Comparison of ENCODE assay signal across 31 cellular contexts in the genomic region with DNA sequence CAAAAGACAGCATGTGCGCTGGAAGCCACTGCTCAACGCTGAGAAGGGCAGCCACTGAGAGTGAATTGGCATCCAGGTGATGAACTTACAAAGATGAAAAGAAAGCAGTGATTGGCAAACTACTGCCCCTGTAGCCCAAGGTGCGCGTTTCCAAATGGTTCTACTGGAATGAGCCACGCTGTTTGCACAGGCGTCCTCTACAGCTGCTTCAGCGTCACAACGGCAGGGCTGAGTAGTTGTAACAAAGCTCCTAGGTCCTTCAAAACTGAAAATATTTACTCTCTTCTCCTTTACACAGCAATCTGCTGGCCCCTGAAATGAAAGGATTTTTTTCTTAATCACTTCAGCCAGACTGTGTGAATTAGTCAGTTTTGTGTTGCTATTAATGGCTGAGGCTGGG.
"Had no signal": no experiment of that assay in that cellular context is flagged by ENCODE, and none has a peak within 500 bp of the region (broad histone marks: within the 10 kb centered on the region; RNA-seq: fewer than 3 reads in every experiment).

No MANE protein-coding gene starts in this region.

- H3K9me3 ChIP-seq: adrenal gland, body of pancreas, esophagus muscularis mucosa, gastrocnemius medialis had no signal

- H3K27me3 Mint-ChIP-seq: activated CD4-positive, alpha-beta T cell treated with anti-CD3 and anti-CD28 coated beads, Interleukin-2, amount 10 ng/mL, durations not matched to agents 24 days and 14 days; activated CD8-positive, alpha-beta memory T cell treated with anti-CD3 and anti-CD28 coated beads, Interleukin-2, amount 10 ng/mL, durations not matched to agents 7 days and 5 days had no signal

- H3K4me3 ChIP-seq: adrenal gland, body of pancreas, esophagus muscularis mucosa, gastrocnemius medialis had no signal

- H3K9me3 Mint-ChIP-seq: activated CD4-positive, alpha-beta memory T cell treated with anti-CD3 and anti-CD28 coated beads for 36 hours; activated CD4-positive, alpha-beta T cell treated with anti-CD3 and anti-CD28 coated beads, Interleukin-2, amount 10 ng/mL, durations not matched to agents 24 days and 14 days; activated naive CD4-positive, alpha-beta T cell treated with anti-CD3 and anti-CD28 coated beads for 36 hours; activated naive CD4-positive, alpha-beta T cell treated with anti-CD3 and anti-CD28 coated beads, Interleukin-2, amount 50 U/mL, for 24 hours; activated naive CD8-positive, alpha-beta T cell treated with anti-CD3 and anti-CD28 coated beads for 36 hours; activated naive CD8-positive, alpha-beta T cell treated with anti-CD3 and anti-CD28 coated beads, Interleukin-2, amount 50 U/mL, for 24 hours; activated T-helper 1 cell treated with anti-CD3 and anti-CD28 coated beads, Interleukin-12 subunit alpha, Interleukin-12 subunit beta, Interleukin-2, Interleukin-4 antibody, amounts not matched to agents 30 ng/mL and 10 ng/mL and 1 ng/mL, durations not matched to agents 14 hours and 24 hours and 36 hours; activated T-helper 2 cell treated with anti-CD3 and anti-CD28 coated beads, Interferon-gamma antibody, Interleukin-2, Interleukin-4, amounts not matched to agents 10 μg/mL and 5 μg/mL and 100 μg/mL, durations not matched to agents 14 hours and 24 hours and 36 hours; effector memory CD8-positive, alpha-beta T cell had no signal

- H3K27ac ChIP-seq: adrenal gland, body of pancreas, esophagus muscularis mucosa, foreskin keratinocyte, gastrocnemius medialis had no signal

- H3K36me3 ChIP-seq: adrenal gland, esophagus muscularis mucosa, gastrocnemius medialis had no signal

- H3K27me3 ChIP-seq: adrenal gland, esophagus muscularis mucosa, foreskin keratinocyte had no signal

- ATAC-seq: activated CD4-positive, alpha-beta T cell treated with anti-CD3 and anti-CD28 coated beads for 36 hours; activated CD8-positive, alpha-beta memory T cell treated with anti-CD3 and anti-CD28 coated beads, Interleukin-2, amount 10 ng/mL, durations not matched to agents 7 days and 5 days; activated CD8-positive, alpha-beta T cell treated with anti-CD3 and anti-CD28 coated beads, Interleukin-2, amount 10 ng/mL, durations not matched to agents 7 days and 5 days; activated naive CD8-positive, alpha-beta T cell treated with anti-CD3 and anti-CD28 coated beads, Interleukin-2, amount 50 U/mL, for 24 hours; body of pancreas; effector memory CD8-positive, alpha-beta T cell; foreskin keratinocyte; gastrocnemius medialis had no signal

- H3K27ac Mint-ChIP-seq: activated CD4-positive, alpha-beta memory T cell treated with anti-CD3 and anti-CD28 coated beads for 36 hours; activated CD4-positive, alpha-beta T cell treated with anti-CD3 and anti-CD28 coated beads for 36 hours; activated CD4-positive, alpha-beta T cell treated with anti-CD3 and anti-CD28 coated beads, Interleukin-2, amount 10 ng/mL, durations not matched to agents 24 days and 14 days; activated CD8-positive, alpha-beta memory T cell treated with anti-CD3 and anti-CD28 coated beads, Interleukin-2, amount 10 ng/mL, durations not matched to agents 7 days and 5 days; activated CD8-positive, alpha-beta T cell treated with anti-CD3 and anti-CD28 coated beads, Interleukin-2, amount 10 ng/mL, durations not matched to agents 7 days and 5 days; activated naive CD4-positive, alpha-beta T cell treated with anti-CD3 and anti-CD28 coated beads for 36 hours; activated naive CD4-positive, alpha-beta T cell treated with anti-CD3 and anti-CD28 coated beads, Interleukin-2, amount 50 U/mL, for 24 hours; activated naive CD8-positive, alpha-beta T cell treated with anti-CD3 and anti-CD28 coated beads for 36 hours; activated naive CD8-positive, alpha-beta T cell treated with anti-CD3 and anti-CD28 coated beads, Interleukin-2, amount 50 U/mL, for 24 hours; activated T-helper 1 cell treated with anti-CD3 and anti-CD28 coated beads, Interleukin-12 subunit alpha, Interleukin-12 subunit beta, Interleukin-2, Interleukin-4 antibody, amounts not matched to agents 30 ng/mL and 10 ng/mL and 1 ng/mL, durations not matched to agents 14 hours and 24 hours and 36 hours; activated T-helper 2 cell treated with anti-CD3 and anti-CD28 coated beads, Interferon-gamma antibody, Interleukin-2, Interleukin-4, amounts not matched to agents 10 μg/mL and 5 μg/mL and 100 μg/mL, durations not matched to agents 14 hours and 24 hours and 36 hours; effector memory CD8-positive, alpha-beta T cell had no signal

- DNase-seq: activated CD4-positive, alpha-beta memory T cell treated with anti-CD3 and anti-CD28 coated beads for 36 hours; activated CD4-positive, alpha-beta T cell treated with anti-CD3 and anti-CD28 coated beads for 36 hours; activated CD4-positive, alpha-beta T cell treated with anti-CD3 and anti-CD28 coated beads, Interleukin-2, amount 10 ng/mL, durations not matched to agents 24 days and 14 days; activated CD4-positive, CD25-positive, alpha-beta regulatory T cell; activated CD4-positive, CD25-positive, alpha-beta regulatory T cell treated with anti-CD3 and anti-CD28 coated beads, Interleukin-2, amount 50 U/mL, for 72 hours; activated CD8-positive, alpha-beta memory T cell treated with anti-CD3 and anti-CD28 coated beads, Interleukin-2, amount 10 ng/mL, durations not matched to agents 7 days and 5 days; activated CD8-positive, alpha-beta memory T cell treated with anti-CD3 and anti-CD28 coated beads, Interleukin-2, amount 50 U/mL, for 4 hours; activated CD8-positive, alpha-beta T cell treated with anti-CD3 and anti-CD28 coated beads, Interleukin-2, amount 10 ng/mL, durations not matched to agents 7 days and 5 days; activated effector memory CD4-positive, alpha-beta T cell treated with anti-CD3 and anti-CD28 coated beads, Interleukin-2, amount 50 U/mL, for 16 hours; activated naive CD4-positive, alpha-beta T cell treated with anti-CD3 and anti-CD28 coated beads for 36 hours; activated naive CD8-positive, alpha-beta T cell treated with anti-CD3 and anti-CD28 coated beads for 36 hours; activated naive CD8-positive, alpha-beta T cell treated with anti-CD3 and anti-CD28 coated beads, Interleukin-2, amount 50 U/mL, for 24 hours; activated T-cell treated with anti-CD3 and anti-CD28 coated beads, Interleukin-2, amount 50 U/mL, for 1 hour; activated T-cell treated with anti-CD3 and anti-CD28 coated beads, Interleukin-2, amount 50 U/mL, for 48 hours; adrenal gland; amygdala; aorta; body of pancreas; cortex of kidney; dermis blood vessel endothelial cell; effector CD4-positive, alpha-beta T cell; effector memory CD8-positive, alpha-beta T cell; erythroblast; foreskin keratinocyte; gastrocnemius medialis; glutamatergic neuron; T-helper 2 cell had no signal

- H3K4me1 Mint-ChIP-seq: activated CD4-positive, alpha-beta T cell treated with anti-CD3 and anti-CD28 coated beads for 36 hours; activated CD4-positive, alpha-beta T cell treated with anti-CD3 and anti-CD28 coated beads, Interleukin-2, amount 10 ng/mL, durations not matched to agents 24 days and 14 days; activated CD8-positive, alpha-beta memory T cell treated with anti-CD3 and anti-CD28 coated beads, Interleukin-2, amount 10 ng/mL, durations not matched to agents 7 days and 5 days; activated naive CD4-positive, alpha-beta T cell treated with anti-CD3 and anti-CD28 coated beads, Interleukin-2, amount 50 U/mL, for 24 hours; activated naive CD8-positive, alpha-beta T cell treated with anti-CD3 and anti-CD28 coated beads for 36 hours; activated naive CD8-positive, alpha-beta T cell treated with anti-CD3 and anti-CD28 coated beads, Interleukin-2, amount 50 U/mL, for 24 hours had no signal

- H3K36me3 Mint-ChIP-seq: activated CD4-positive, alpha-beta memory T cell treated with anti-CD3 and anti-CD28 coated beads for 36 hours; activated CD8-positive, alpha-beta memory T cell treated with anti-CD3 and anti-CD28 coated beads, Interleukin-2, amount 10 ng/mL, durations not matched to agents 7 days and 5 days; activated naive CD4-positive, alpha-beta T cell treated with anti-CD3 and anti-CD28 coated beads, Interleukin-2, amount 50 U/mL, for 24 hours; activated naive CD8-positive, alpha-beta T cell treated with anti-CD3 and anti-CD28 coated beads for 36 hours had no signal

- H3K4me1 ChIP-seq: adrenal gland, body of pancreas, foreskin keratinocyte, gastrocnemius medialis had no signal

- H3K4me3 Mint-ChIP-seq: activated CD4-positive, alpha-beta memory T cell treated with anti-CD3 and anti-CD28 coated beads for 36 hours; activated CD4-positive, alpha-beta T cell treated with anti-CD3 and anti-CD28 coated beads for 36 hours; activated CD4-positive, alpha-beta T cell treated with anti-CD3 and anti-CD28 coated beads, Interleukin-2, amount 10 ng/mL, durations not matched to agents 24 days and 14 days; activated CD8-positive, alpha-beta memory T cell treated with anti-CD3 and anti-CD28 coated beads, Interleukin-2, amount 10 ng/mL, durations not matched to agents 7 days and 5 days; activated CD8-positive, alpha-beta T cell treated with anti-CD3 and anti-CD28 coated beads, Interleukin-2, amount 10 ng/mL, durations not matched to agents 7 days and 5 days; activated naive CD4-positive, alpha-beta T cell treated with anti-CD3 and anti-CD28 coated beads for 36 hours; activated naive CD4-positive, alpha-beta T cell treated with anti-CD3 and anti-CD28 coated beads, Interleukin-2, amount 50 U/mL, for 24 hours; activated naive CD8-positive, alpha-beta T cell treated with anti-CD3 and anti-CD28 coated beads for 36 hours; activated naive CD8-positive, alpha-beta T cell treated with anti-CD3 and anti-CD28 coated beads, Interleukin-2, amount 50 U/mL, for 24 hours; activated T-helper 1 cell treated with anti-CD3 and anti-CD28 coated beads, Interleukin-12 subunit alpha, Interleukin-12 subunit beta, Interleukin-2, Interleukin-4 antibody, amounts not matched to agents 30 ng/mL and 10 ng/mL and 1 ng/mL, durations not matched to agents 14 hours and 24 hours and 36 hours; effector memory CD8-positive, alpha-beta T cell had no signal
